In genomic region chr14:60274448-60274847, GRCh38 we compare ENCODE assay signal across 18 cellular contexts. TPM values are rescaled to one million over a fixed set of nuclear protein-coding genes. Genes with fewer than 3 reads are reported as not detected.
DNase-seq lines count a peak whose midpoint lies in the region; ATAC-seq, FAIRE-seq and TF ChIP-seq lines count a peak whose summit lies in the region.
"Had no signal": no experiment of that assay in that cellular context is flagged by ENCODE, and none has a peak within 500 bp of the region (broad histone marks: within the 10 kb centered on the region; RNA-seq: fewer than 3 reads in every experiment).

No MANE protein-coding gene starts in this region.

- BruUV-seq in Caco-2 (replicated peaks; lab: Mats Ljungman, UMichigan) (no TSS peak), K562 (replicated peaks; lab: Mats Ljungman, UMichigan) (TSS peak; percentile 16)

- no peak overlapping the region for H2AFZ ChIP-seq in K562 (ENCODE audit: low read depth, low read length)

- H3K27me3 ChIP-seq in Caco-2 (replicated peaks; ENCODE audit: control insufficient read depth, insufficient read depth, low read length) (no peaks in the 10 kb centered on the region), K562 (ENCODE audit: control insufficient read depth in 2 of 2, insufficient read depth in 2 of 2, low read length in 2 of 2) (no peaks in the 10 kb centered on the region)
- H3K27me3 ChIP-seq in CD4-positive, alpha-beta T cell (ENCODE audit: control insufficient read depth, insufficient read depth, low read length), result no peaks in the 10 kb centered on the region

- POLR2A ChIA-PET in Caco-2 (lab: Charles Lee), result interaction anchor here (0.6 kb wide), 1 partner anchor 26 kb away, joined by 3 read pairs; no protein-coding TSS in a partner anchor
- POLR2A ChIA-PET in K562 (lab: Yijun Ruan, JAX), result no interaction called here
- POLR2A ChIA-PET in CD4-positive, alpha-beta T cell (lab: Charles Lee), result interaction anchor here (3.8 kb wide), 1 partner anchor 26 kb away, joined by 14 read pairs; the partner anchor contains the start of gene PPM1A

- peak; percentile 51 for FAIRE-seq in K562 (lab: Jason Lieb, UNC)
- FAIRE-seq: H54 had no signal

- H3K9me3 Mint-ChIP-seq in Caco-2 (ENCODE audit: unreplicated experiment) (no peaks in the 10 kb centered on the region), nephron progenitor cell (peaks cover 47% of the 10 kb centered on the region)
- H3K9me3 Mint-ChIP-seq in CD4-positive, alpha-beta T cell, result no peaks in the 10 kb centered on the region

- H3K4me3 ChIP-seq in Caco-2 (ENCODE audit: low read depth, low read length) (no peak overlapping the region), K562 (no peak overlapping the region)

- H3K9ac ChIP-seq in K562 (ENCODE audit: insufficient read depth in 1 of 2, low read depth in 2 of 2, low read length in 2 of 2), result no peak overlapping the region

- peaks cover 80% of the 10 kb centered on the region for H3K79me2 ChIP-seq in K562 (ENCODE audit: control insufficient read depth, insufficient read depth, low read length)

- H3K4me1 ChIP-seq in Caco-2 (peaks cover 45% of the 10 kb centered on the region), K562 (replicated peaks in 1 of 2; ENCODE audit: control insufficient read depth in 2 of 2, insufficient read depth in 2 of 2, low read length in 2 of 2) (peaks cover 6 to 18% of the 10 kb centered on the region in 2 experiments; a peak in 4 of 5 replicates)

- H3K27me3 Mint-ChIP-seq in Caco-2 (ENCODE audit: insufficient read depth, unreplicated experiment) (no peaks in the 10 kb centered on the region), nephron progenitor cell (ENCODE audit: low read depth, poor library complexity) (no peaks in the 10 kb centered on the region)
- H3K27me3 Mint-ChIP-seq in CD4-positive, alpha-beta T cell, result no peaks in the 10 kb centered on the region

- H3K9me1 ChIP-seq in K562 (ENCODE audit: control insufficient read depth, insufficient read depth, low read length), result no peaks in the 10 kb centered on the region

- no peak for TF ChIP-seq POLR2A in K562 (conservative IDR thresholded peaks at IDR 0.05)

- TF ChIP-seq CTCF in Caco-2 (IDR thresholded peaks at IDR 0.05; ENCODE audit: insufficient read depth in 1 of 2, low read depth in 1 of 2, low read length in 1 of 2, severe bottlenecking in 1 of 2, unreplicated experiment in 1 of 2) (no peak), K562 (IDR thresholded peaks at IDR 0.05 in 2 of 3, conservative IDR thresholded peaks at IDR 0.05 in 1 of 3; ENCODE audit: insufficient read depth in 2 of 3, low read depth in 1 of 3, low read length in 3 of 3) (no peak), nephron progenitor cell (IDR thresholded peaks at IDR 0.05) (no peak)
- TF ChIP-seq CTCF in CD4-positive, alpha-beta T cell (IDR thresholded peaks at IDR 0.05), result no peak

- DNase-seq in Caco-2 (no peak), HuH-7 (ENCODE audit: low spot score) (peak; percentile 20), K562 (ENCODE audit: extremely low read depth in 1 of 4, low spot score in 3 of 4) (no peak), nephron progenitor cell (no peak)
- no peak for DNase-seq in CD4-positive, alpha-beta T cell
- DNase-seq: COR-L47; DMS153; GF-D8; NCI-H1105; NCI-H2081; NCI-H748 treated with DMSO at 0.1 percent for 48 hours; NK-92 treated with Interleukin-12 subunit alpha and Interleukin-12 subunit beta, amount 100 ng/mL, for 24 hours; SHP77 treated with DMSO at 0.1 percent for 48 hours; T-helper 1 cell had no signal

- intact Hi-C loops in Caco-2 (cut with micrococcal nuclease; ENCODE audit: unreplicated experiment), result loop anchor here (10.0 kb wide), 1 partner anchor 180 kb away; the partner anchor contains the start of gene PCNX4
- intact Hi-C loops in K562 (cut with micrococcal nuclease), result no loop called here
- intact Hi-C loops in CD4-positive, alpha-beta T cell (cut with DNase I, micrococcal nuclease), result no loop called here

- TF ChIP-seq RAD21 in K562 (CRISPR knock-in tag; conservative IDR thresholded peaks at IDR 0.05 in 1 of 2, IDR thresholded peaks at IDR 0.05 in 1 of 2), result no peak

- H3K27ac Mint-ChIP-seq in Caco-2 (ENCODE audit: unreplicated experiment) (peak overlapping the region; percentile 33), nephron progenitor cell (peak overlapping the region; percentile 30)
- H3K27ac Mint-ChIP-seq in CD4-positive, alpha-beta T cell, result no peak overlapping the region

- no peaks in the 10 kb centered on the region; the same call in 1 of the 2 replicates for H3K36me3 ChIP-seq in Caco-2 (ENCODE audit: control insufficient read depth, insufficient read depth, low read length)
- 0 out of 3 replicates have a peak, but pooled peaks cover 2% of the 10 kb centered on the region for H3K36me3 ChIP-seq in K562 (ENCODE audit: control insufficient read depth, insufficient read depth, low read length)

- no peaks in the 10 kb centered on the region for H4K20me1 ChIP-seq in K562 (replicated peaks; ENCODE audit: control insufficient read depth, insufficient read depth, low read length)

- H3K4me2 ChIP-seq in K562 (ENCODE audit: insufficient read depth, low read length), result no peak overlapping the region

- ATAC-seq in K562 (peak; percentile 42; the same call in 1 of the 3 replicates), HG02981 (IDR thresholded peaks at IDR 0.05; ENCODE audit: unreplicated experiment) (no peak), GM21786 (IDR thresholded peaks at IDR 0.05; ENCODE audit: unreplicated experiment) (no peak)
- ATAC-seq in CD4-positive, alpha-beta T cell (ENCODE audit: poor library complexity), result no peak

- H3K9me3 ChIP-seq in Caco-2, result no peaks in the 10 kb centered on the region
- no peaks in the 10 kb centered on the region for H3K9me3 ChIP-seq in K562 (replicated peaks; ENCODE audit: control insufficient read depth, insufficient read depth, low read depth, low read length)
- no peaks in the 10 kb centered on the region for H3K9me3 ChIP-seq in CD4-positive, alpha-beta T cell (ENCODE audit: control insufficient read depth, low read length)

- H3K27ac ChIP-seq in K562 (ENCODE audit: extremely low read depth, low read depth, low read length), result no peak overlapping the region
- H3K27ac ChIP-seq in CD4-positive, alpha-beta T cell (ENCODE audit: low read depth, low read length), result no peak overlapping the region
- H3K27ac ChIP-seq: C4-2B had no signal

- CTCF ChIA-PET in Caco-2 (lab: Charles Lee), result no interaction called here
- CTCF ChIA-PET in K562 (lab: Yijun Ruan, JAX; ENCODE audit: low intra/inter-chr PET ratio), result no interaction called here
- CTCF ChIA-PET in CD4-positive, alpha-beta T cell (lab: Charles Lee), result no interaction called here

- H3K36me3 Mint-ChIP-seq in Caco-2 (ENCODE audit: insufficient read depth, unreplicated experiment), result no peaks in the 10 kb centered on the region
- H3K36me3 Mint-ChIP-seq in nephron progenitor cell (ENCODE audit: low read depth), result peaks cover 67% of the 10 kb centered on the region
- H3K36me3 Mint-ChIP-seq in CD4-positive, alpha-beta T cell (ENCODE audit: low read depth), result peaks cover 27% of the 10 kb centered on the region

- H3K4me1 Mint-ChIP-seq in Caco-2 (ENCODE audit: low read depth, unreplicated experiment), result peaks cover 46% of the 10 kb centered on the region
- peaks cover 27% of the 10 kb centered on the region for H3K4me1 Mint-ChIP-seq in nephron progenitor cell
- H3K4me1 Mint-ChIP-seq in CD4-positive, alpha-beta T cell (ENCODE audit: low read depth), result peaks cover 83% of the 10 kb centered on the region

- no peak for TF ChIP-seq EP300 in K562 (IDR thresholded peaks at IDR 0.05; ENCODE audit: low read length)

- in situ Hi-C loops in K562 (cut with MboI), result no loop called here

- no peak overlapping the region for H3K4me3 Mint-ChIP-seq in Caco-2 (ENCODE audit: unreplicated experiment)
- H3K4me3 Mint-ChIP-seq in nephron progenitor cell, result no peak overlapping the region
- no peak overlapping the region for H3K4me3 Mint-ChIP-seq in CD4-positive, alpha-beta T cell

TF ChIP-seq in K562, 482 proteins besides CTCF, POLR2A, EP300 and RAD21:
- TF ChIP-seq PTRF (tag; IDR thresholded peaks at IDR 0.05) (no peak), POLR2B (IDR thresholded peaks at IDR 0.05; ENCODE audit: low read depth, partially characterized antibody) (no peak)

RNA-seq across cellular contexts. Expression of gene PPM1A, which starts 25.4 kb away (rescaled TPM):
- total RNA-seq in Caco-2 (2022) (34.9 and 35.6 TPM in 2 replicates), K562 (2014; rRNA removed) (5.5 and 6.0 TPM in 2 replicates), K562 (2014; rRNA removed; fragmentation: Illumina TruSeq; extraction: Trizol) (16.0 and 22.0 TPM in 2 replicates), K562 (2015; rRNA removed; fragmentation: Illumina TruSeq; extraction: Trizol) (13.7 TPM in 2 replicates), K562 (2021) (19.3 and 23.9 TPM in 2 replicates)
- 20.9 and 54.9 TPM in 2 replicates for total RNA-seq in K562 (2011; cell fraction: chromatin; rRNA removed; ENCODE audit: low replicate concordance)
- 2.7 and 4.5 TPM in 2 replicates for total RNA-seq in K562 (2011; cell fraction: nucleolus; rRNA removed)
- 12.0 and 24.3 TPM in 2 replicates for total RNA-seq in K562 (2011; cell fraction: nucleoplasm; rRNA removed)
- polyA plus RNA-seq in K562 (2011; rRNA removed) (13.5 and 21.4 TPM in 2 replicates), K562 (2014; fragmentation: Illumina TruSeq; extraction: Trizol) (15.2 and 19.4 TPM in 2 replicates), K562 (2014; fragmentation: Nextera tagmentation; extraction: Ambion mirVana) (10 to 100 TPM; 10.1 to 13.6 TPM), K562 (2014; rRNA removed) (8.8 and 16.9 TPM in 2 replicates)
- polyA plus RNA-seq in K562 (2011; cell fraction: cytosol; rRNA removed), result 2.8 and 9.5 TPM in 2 replicates
- 16.6 and 22.1 TPM in 2 replicates for polyA plus RNA-seq in K562 (2011; cell fraction: nucleus; rRNA removed)
- 12.5 and 16.4 TPM in 2 replicates for polyA plus RNA-seq in K562 (2012)
- polyA minus RNA-seq in K562 (2011; rRNA and poly(A)+ RNA removed), result 97.2 and 107 TPM in 2 replicates
- polyA minus RNA-seq in K562 (2011; cell fraction: cytosol; rRNA and poly(A)+ RNA removed), result 14.7 and 24.0 TPM in 2 replicates
- 12.5 and 24.0 TPM in 2 replicates for polyA minus RNA-seq in K562 (2011; cell fraction: nucleus; rRNA and poly(A)+ RNA removed)
- 10 to 100 TPM; 96.9 to 97.2 TPM for total RNA-seq in CD4-positive, alpha-beta T cell
